In genomic region chr2:31138037-31138962, GRCh38 we compare ENCODE assay signal across 8 cellular contexts. TPM values are rescaled to one million over a fixed set of nuclear protein-coding genes. Genes with fewer than 3 reads are reported as not detected.
DNase-seq lines count a peak whose midpoint lies in the region; ATAC-seq and TF ChIP-seq lines count a peak whose summit lies in the region.

GALNT14 (minus strand) TSS chr2:31138440; CDS start chr2:31138086, 354 bp downstream.

- DNase-seq in GM03348 (ENCODE audit: low spot score), result peak; percentile 78
- DNase-seq in RWPE2 (ENCODE audit: low spot score), result peak; percentile 77
- peak in 40 of 61 donors; percentile 5 to 79 (median 38) for DNase-seq in caudate nucleus (lab: John Stamatoyannopoulos, UW)
- DNase-seq in inferior parietal cortex (ENCODE audit: extremely low spot score), result peak; percentile 21
- no peak for DNase-seq in OCI-M2 (lab: John Stamatoyannopoulos, UW; ENCODE audit: unreplicated experiment)
- no peak for DNase-seq in NCI-H2171 (lab: John Stamatoyannopoulos, UW)

- peak within 1 kb of the TSS; percentile 54 for H3K4me3 ChIP-seq in RWPE2 (ENCODE audit: severe bottlenecking)
- peak within 1 kb of the TSS; percentile 74 for H3K4me3 ChIP-seq in skeletal muscle satellite cell (ENCODE audit: low read length)

- peak within 1 kb of the TSS; percentile 47 for H3K9ac ChIP-seq in skeletal muscle satellite cell (ENCODE audit: low read depth, low read length)

- no peaks in the 10 kb centered on the region for H3K36me3 ChIP-seq in RWPE2 (ENCODE audit: low read depth)
- H3K36me3 ChIP-seq in skeletal muscle satellite cell (ENCODE audit: insufficient read depth, low read length), result no peaks in the 10 kb centered on the region

- TF ChIP-seq CTCF in RWPE2 (IDR thresholded peaks at IDR 0.05; ENCODE audit: poor library complexity, severe bottlenecking), result peak; percentile 77

- no peaks in the 10 kb centered on the region for H3K27me3 ChIP-seq in RWPE2 (ENCODE audit: insufficient read depth, poor library complexity, severe bottlenecking)
- peaks cover 63% of the 10 kb centered on the region for H3K27me3 ChIP-seq in skeletal muscle satellite cell (ENCODE audit: control insufficient read depth, insufficient read depth, low read length)

- H3K27ac ChIP-seq in RWPE2 (ENCODE audit: poor library complexity, severe bottlenecking), result peak within 1 kb of the TSS; percentile 19
- H3K27ac ChIP-seq in caudate nucleus (ENCODE audit: low read depth, low read length), result no peak within 1 kb of the TSS

- H3K4me1 ChIP-seq in RWPE2 (ENCODE audit: insufficient read depth, poor library complexity, severe bottlenecking) (peaks cover 4% of the 10 kb centered on the region), skeletal muscle satellite cell (ENCODE audit: control insufficient read depth, insufficient read depth, low read length) (peaks cover 13% of the 10 kb centered on the region)

- H3K9me3 ChIP-seq in RWPE2 (ENCODE audit: severe bottlenecking) (no peaks in the 10 kb centered on the region), skeletal muscle satellite cell (replicated peaks; ENCODE audit: low read length) (no peaks in the 10 kb centered on the region)

- H3K4me2 ChIP-seq in skeletal muscle satellite cell (ENCODE audit: low read length), result peak within 1 kb of the TSS; percentile 97

- peak; percentile 74 for ATAC-seq in HG03159 (IDR thresholded peaks at IDR 0.05; ENCODE audit: unreplicated experiment)
- ATAC-seq in RWPE2 (ENCODE audit: low read depth), result peak; percentile 82

RNA-seq across cellular contexts. Expression of gene GALNT14, which starts in this region (rescaled TPM):
- total RNA-seq in skeletal muscle satellite cell (2012; rRNA removed), result 0.76 and 0.87 TPM in 2 replicates

Comparison
In these comparisons a context has a peak if more than half of its experiments do, and no peak if none do; other contexts are left out.
1. DNase-seq: peak in GM03348 (single experiment), RWPE2 (single experiment), caudate nucleus (40 of 61) and inferior parietal cortex (single experiment); none in OCI-M2 (single experiment) and NCI-H2171 (single experiment).